ENCODE assay signal across 14 cellular contexts in the genomic region with DNA sequence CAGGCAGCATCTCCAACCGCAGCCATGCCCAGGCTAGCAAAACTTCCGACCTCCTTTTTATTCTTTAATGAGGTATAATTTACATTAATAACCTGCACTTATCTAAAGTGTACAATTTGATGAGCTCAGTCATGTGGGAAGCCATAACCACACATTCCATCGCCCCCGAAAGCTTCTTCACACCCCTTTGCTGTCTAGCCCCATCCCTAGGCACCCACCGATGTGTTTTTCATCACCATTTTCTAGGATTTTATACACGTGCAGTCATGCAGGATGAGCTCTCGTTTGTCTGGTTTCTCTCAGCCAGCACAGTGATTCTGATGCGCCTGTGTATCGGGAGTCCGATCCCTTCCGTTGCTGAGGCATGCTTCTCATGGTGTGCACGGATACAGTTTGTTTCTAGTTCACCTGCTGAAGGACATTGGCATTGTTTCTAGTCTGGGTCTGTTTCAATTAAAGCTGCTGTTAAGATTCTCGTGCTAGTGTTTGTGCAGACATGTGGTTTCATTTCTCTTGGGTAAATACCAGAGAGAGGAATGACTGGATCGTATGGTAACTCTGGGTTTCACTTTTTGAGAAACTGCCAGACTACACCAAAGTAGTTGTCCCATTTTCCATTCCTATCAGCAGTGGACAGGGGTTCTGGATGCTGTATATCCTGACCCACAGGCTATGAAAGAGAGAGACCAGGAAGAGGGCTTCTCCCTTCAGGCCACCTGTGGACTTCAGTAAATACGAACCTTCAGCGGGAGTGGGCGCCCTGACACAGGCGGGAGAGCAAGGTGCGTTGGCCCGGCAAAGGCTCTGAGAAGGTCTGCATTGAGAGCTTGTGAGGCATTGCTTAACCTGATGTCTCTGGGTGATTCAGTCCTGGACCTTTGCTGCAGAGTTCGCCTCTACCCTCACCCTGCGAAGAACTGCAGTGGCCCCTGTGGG. TPM values are rescaled to one million over a fixed set of nuclear protein-coding genes. Genes with fewer than 3 reads are reported as not detected.
DNase-seq lines count a peak whose midpoint lies in the region; ATAC-seq, FAIRE-seq and TF ChIP-seq lines count a peak whose summit lies in the region.
"Had no signal": no experiment of that assay in that cellular context is flagged by ENCODE, and none has a peak within 500 bp of the region (broad histone marks: within the 10 kb centered on the region; RNA-seq: fewer than 3 reads in every experiment).

No MANE protein-coding gene starts in this region.

- peaks cover 68% of the 10 kb centered on the region for H3K4me1 Mint-ChIP-seq in activated naive CD8-positive, alpha-beta T cell (ENCODE audit: low read depth)

- no peaks in the 10 kb centered on the region for H3K27me3 Mint-ChIP-seq in activated naive CD8-positive, alpha-beta T cell

- H3K79me2 ChIP-seq in HepG2 (ENCODE audit: insufficient read depth, low read length), result peaks cover 23% of the 10 kb centered on the region

- ATAC-seq in HepG2 (no peak), HG03135 (IDR thresholded peaks at IDR 0.05; ENCODE audit: unreplicated experiment) (no peak)
- ATAC-seq: activated CD4-positive, CD25-positive, alpha-beta regulatory T cell treated with anti-CD3 and anti-CD28 coated beads, Interleukin-2, amount 50 U/mL, for 24 hours had no signal

- TF ChIP-seq CTCF in AG10803 (conservative IDR thresholded peaks at IDR 0.05; ENCODE audit: low read length), result no peak
- TF ChIP-seq CTCF in HepG2 (CRISPR knock-in tag; IDR thresholded peaks at IDR 0.05), result no peak

- DNase-seq in AG10803 (ENCODE audit: low read depth) (peak; percentile 75), GM04503 (ENCODE audit: low read depth) (peak; percentile 23), HepG2 (ENCODE audit: low spot score) (no peak), UCSD-AML1 (lab: John Stamatoyannopoulos, UW; ENCODE audit: unreplicated experiment) (no peak), AML-193 (lab: John Stamatoyannopoulos, UW) (no peak), A172 (ENCODE audit: low spot score) (no peak)
- DNase-seq: glutamatergic neuron; stimulated activated CD4-positive, alpha-beta T cell treated with anti-CD3 and anti-CD28 coated beads, Interleukin-4, amount 100 ng/mL, for 1 hour; stimulated activated naive CD4-positive, alpha-beta T cell had no signal

- no peak for FAIRE-seq in HepG2 (lab: Jason Lieb, UNC)

- H3K27me3 ChIP-seq in HepG2 (ENCODE audit: control insufficient read depth in 1 of 2, insufficient read depth in 2 of 2, low read length in 2 of 2), result no peaks in the 10 kb centered on the region

- H3K27ac Mint-ChIP-seq in activated naive CD8-positive, alpha-beta T cell, result peak overlapping the region; percentile 93

- TF ChIP-seq POLR2A in HepG2 (IDR thresholded peaks at IDR 0.05; ENCODE audit: insufficient read depth in 1 of 2, low read depth in 2 of 2, low read length in 2 of 2), result no peak

- H4K20me1 ChIP-seq in HepG2 (ENCODE audit: insufficient read depth, low read length), result no peaks in the 10 kb centered on the region

- no peak overlapping the region for H2AFZ ChIP-seq in HepG2 (ENCODE audit: low read length)

- no peak for TF ChIP-seq RAD21 in HepG2 (CRISPR knock-in tag; IDR thresholded peaks at IDR 0.05)

- H3K9ac ChIP-seq in HepG2 (ENCODE audit: insufficient read depth, low read depth, low read length), result no peak overlapping the region

- no peaks in the 10 kb centered on the region for H3K9me3 Mint-ChIP-seq in activated naive CD8-positive, alpha-beta T cell (ENCODE audit: low read depth)

- CTCF ChIA-PET in HepG2 (lab: Yijun Ruan, JAX; ENCODE audit: low intra/inter-chr PET ratio, low total read pairs), result no interaction called here

- H3K4me2 ChIP-seq in HepG2 (ENCODE audit: low read depth, low read length), result no peak overlapping the region

- BruUV-seq in HepG2 (replicated peaks; lab: Mats Ljungman, UMichigan), result no TSS peak

- WGBS in HepG2 (ENCODE audit: low lambda C conversion rate), result 87% methylated on average over 20 of the region's 22 CpGs

- POLR2A ChIA-PET in HepG2 (lab: Yijun Ruan, JAX), result no interaction called here

- in situ Hi-C loops in HepG2 (cut with HindIII; ENCODE audit: extremely low pct_ligation_motif_present, low pct_unique_long_range_greater_than_20kb), result no loop called here

- H3K27ac ChIP-seq in HepG2 (ENCODE audit: extremely low read length, insufficient read depth, low read length), result no peak overlapping the region

- H3K4me1 ChIP-seq in HepG2 (ENCODE audit: insufficient read depth, low read length), result peaks cover 55% of the 10 kb centered on the region

- peaks cover 12% of the 10 kb centered on the region for H3K36me3 Mint-ChIP-seq in activated naive CD8-positive, alpha-beta T cell

- no peak overlapping the region for H3K4me3 ChIP-seq in AG10803 (ENCODE audit: low read length)
- H3K4me3 ChIP-seq in HepG2 (replicated peaks in 1 of 3; ENCODE audit: insufficient read depth in 1 of 3, low read depth in 2 of 3, low read length in 3 of 3), result no peak overlapping the region

- intact Hi-C loops in HepG2 (cut with micrococcal nuclease; ENCODE audit: unreplicated experiment), result no loop called here

- H3K36me3 ChIP-seq in HepG2 (replicated peaks in 1 of 2; ENCODE audit: control insufficient read depth in 1 of 2, insufficient read depth in 2 of 2, low read length in 2 of 2), result peaks cover 17 to 32% of the 10 kb centered on the region in 2 experiments; a peak in 4 of 5 replicates

- no peaks in the 10 kb centered on the region for H3K9me3 ChIP-seq in HepG2 (ENCODE audit: low read length)

- H3K4me3 Mint-ChIP-seq in activated naive CD8-positive, alpha-beta T cell, result peak overlapping the region; percentile 60

- TF ChIP-seq EP300 in HepG2 (IDR thresholded peaks at IDR 0.05; ENCODE audit: low read depth in 2 of 2, low read length in 2 of 2), result no peak
- TF ChIP-seq EP300 in HepG2 (CRISPR knock-in tag; IDR thresholded peaks at IDR 0.05; ENCODE audit: borderline replicate concordance), result no peak

RNA-seq across cellular contexts. Expression of gene AP1M1, which starts 4.9 kb away (rescaled TPM):
- total RNA-seq in HepG2 (2016; rRNA removed; fragmentation: Illumina TruSeq; extraction: Trizol), result 43.6 and 46.1 TPM in 2 replicates
- 20.4 and 22.9 TPM in 2 replicates for total RNA-seq in HepG2 (2016; cell fraction: cytosol; rRNA removed; fragmentation: Illumina TruSeq; extraction: Trizol; ENCODE audit: low read depth)
- 36.0 and 47.3 TPM in 2 replicates for total RNA-seq in HepG2 (2016; cell fraction: insoluble cytoplasmic fraction; rRNA removed; fragmentation: Illumina TruSeq; extraction: Trizol)
- 32.8 and 39.0 TPM in 2 replicates for total RNA-seq in HepG2 (2016; cell fraction: membrane; rRNA removed; fragmentation: Illumina TruSeq; extraction: Trizol)
- total RNA-seq in HepG2 (2016; cell fraction: nucleus; rRNA removed; fragmentation: Illumina TruSeq; extraction: Trizol), result 27.4 and 32.2 TPM in 2 replicates
- polyA plus RNA-seq in HepG2 (2011; rRNA removed), result 34.4 and 38.8 TPM in 2 replicates
- 36.4 and 38.2 TPM in 2 replicates for polyA plus RNA-seq in HepG2 (2011; cell fraction: cytosol; rRNA removed)
- 46.2 and 50.3 TPM in 2 replicates for polyA plus RNA-seq in HepG2 (2011; cell fraction: nucleus; rRNA removed)
- 32.0 and 35.2 TPM in 2 replicates for polyA plus RNA-seq in HepG2 (2012)
- polyA plus RNA-seq in HepG2 (2016; cell fraction: cytosol; fragmentation: Illumina TruSeq; extraction: Trizol; ENCODE audit: low read depth), result 20.3 and 21.8 TPM in 2 replicates
- polyA plus RNA-seq in HepG2 (2016; cell fraction: insoluble cytoplasmic fraction; fragmentation: Illumina TruSeq; extraction: Trizol; ENCODE audit: low read depth), result 46.9 and 60.8 TPM in 2 replicates
- 31.7 and 32.5 TPM in 2 replicates for polyA plus RNA-seq in HepG2 (2016; cell fraction: membrane; fragmentation: Illumina TruSeq; extraction: Trizol; ENCODE audit: low read depth)
- polyA plus RNA-seq in HepG2 (2016; cell fraction: nucleus; fragmentation: Illumina TruSeq; extraction: Trizol; ENCODE audit: insufficient read depth, low read depth), result 54.4 and 56.8 TPM in 2 replicates
- 46.7 and 67.4 TPM in 2 replicates for polyA minus RNA-seq in HepG2 (2011; rRNA and poly(A)+ RNA removed; ENCODE audit: low replicate concordance)
- 39.7 and 43.0 TPM in 2 replicates for polyA minus RNA-seq in HepG2 (2011; cell fraction: cytosol; rRNA and poly(A)+ RNA removed)
- 20.2 and 35.7 TPM in 2 replicates for polyA minus RNA-seq in HepG2 (2011; cell fraction: nucleus; rRNA and poly(A)+ RNA removed)
- 118 and 133 TPM in 2 replicates for total RNA-seq in A172 (2014; rRNA removed; shearing (Covaris generic))

RNA-seq across cellular contexts. Expression of gene FAM32A, which starts 17.4 kb away (rescaled TPM):
- 86.2 and 107 TPM in 2 replicates for total RNA-seq in HepG2 (2016; rRNA removed; fragmentation: Illumina TruSeq; extraction: Trizol)
- 16.1 and 18.7 TPM in 2 replicates for total RNA-seq in HepG2 (2016; cell fraction: cytosol; rRNA removed; fragmentation: Illumina TruSeq; extraction: Trizol; ENCODE audit: low read depth)
- total RNA-seq in HepG2 (2016; cell fraction: insoluble cytoplasmic fraction; rRNA removed; fragmentation: Illumina TruSeq; extraction: Trizol), result 88.4 and 109 TPM in 2 replicates
- total RNA-seq in HepG2 (2016; cell fraction: membrane; rRNA removed; fragmentation: Illumina TruSeq; extraction: Trizol), result 47.2 and 50.8 TPM in 2 replicates
- total RNA-seq in HepG2 (2016; cell fraction: nucleus; rRNA removed; fragmentation: Illumina TruSeq; extraction: Trizol), result 31.5 and 32.7 TPM in 2 replicates
- polyA plus RNA-seq in HepG2 (2011; rRNA removed), result 83.5 and 85.8 TPM in 2 replicates
- polyA plus RNA-seq in HepG2 (2011; cell fraction: cytosol; rRNA removed), result 84.4 and 94.8 TPM in 2 replicates
- polyA plus RNA-seq in HepG2 (2011; cell fraction: nucleus; rRNA removed), result 43.4 and 53.9 TPM in 2 replicates
- polyA plus RNA-seq in HepG2 (2012), result 47.0 and 48.3 TPM in 2 replicates
- polyA plus RNA-seq in HepG2 (2016; cell fraction: cytosol; fragmentation: Illumina TruSeq; extraction: Trizol; ENCODE audit: low read depth), result 15.1 and 15.9 TPM in 2 replicates
- 111 and 120 TPM in 2 replicates for polyA plus RNA-seq in HepG2 (2016; cell fraction: insoluble cytoplasmic fraction; fragmentation: Illumina TruSeq; extraction: Trizol; ENCODE audit: low read depth)
- 34.1 and 36.4 TPM in 2 replicates for polyA plus RNA-seq in HepG2 (2016; cell fraction: membrane; fragmentation: Illumina TruSeq; extraction: Trizol; ENCODE audit: low read depth)
- polyA plus RNA-seq in HepG2 (2016; cell fraction: nucleus; fragmentation: Illumina TruSeq; extraction: Trizol; ENCODE audit: insufficient read depth, low read depth), result 59.1 and 59.3 TPM in 2 replicates
- 30.0 and 76.8 TPM in 2 replicates for polyA minus RNA-seq in HepG2 (2011; rRNA and poly(A)+ RNA removed; ENCODE audit: low replicate concordance)
- 16.9 and 20.0 TPM in 2 replicates for polyA minus RNA-seq in HepG2 (2011; cell fraction: cytosol; rRNA and poly(A)+ RNA removed)
- 9.8 and 10.2 TPM in 2 replicates for polyA minus RNA-seq in HepG2 (2011; cell fraction: nucleus; rRNA and poly(A)+ RNA removed)
- total RNA-seq in A172 (2014; rRNA removed; shearing (Covaris generic)), result 198 and 231 TPM in 2 replicates

RNA-seq across cellular contexts. Expression of gene CIB3, which starts 29.3 kb away (rescaled TPM):
- total RNA-seq in HepG2 (2016; rRNA removed; fragmentation: Illumina TruSeq; extraction: Trizol), result not detected in 2 replicates
- not detected in 2 replicates for total RNA-seq in HepG2 (2016; cell fraction: cytosol; rRNA removed; fragmentation: Illumina TruSeq; extraction: Trizol; ENCODE audit: low read depth)
- total RNA-seq in HepG2 (2016; cell fraction: insoluble cytoplasmic fraction; rRNA removed; fragmentation: Illumina TruSeq; extraction: Trizol), result not detected in 2 replicates
- total RNA-seq in HepG2 (2016; cell fraction: membrane; rRNA removed; fragmentation: Illumina TruSeq; extraction: Trizol), result not detected in 2 replicates
- not detected in 2 replicates for total RNA-seq in HepG2 (2016; cell fraction: nucleus; rRNA removed; fragmentation: Illumina TruSeq; extraction: Trizol)
- polyA plus RNA-seq in HepG2 (2011; rRNA removed), result not detected in 2 replicates
- polyA plus RNA-seq in HepG2 (2011; cell fraction: cytosol; rRNA removed), result not detected in 2 replicates
- not detected in 2 replicates for polyA plus RNA-seq in HepG2 (2011; cell fraction: nucleus; rRNA removed)
- not detected in 2 replicates for polyA plus RNA-seq in HepG2 (2012)
- polyA plus RNA-seq in HepG2 (2016; cell fraction: cytosol; fragmentation: Illumina TruSeq; extraction: Trizol; ENCODE audit: low read depth), result not detected in 2 replicates
- not detected in 2 replicates for polyA plus RNA-seq in HepG2 (2016; cell fraction: insoluble cytoplasmic fraction; fragmentation: Illumina TruSeq; extraction: Trizol; ENCODE audit: low read depth)
- not detected in 2 replicates for polyA plus RNA-seq in HepG2 (2016; cell fraction: membrane; fragmentation: Illumina TruSeq; extraction: Trizol; ENCODE audit: low read depth)
- not detected in 2 replicates for polyA plus RNA-seq in HepG2 (2016; cell fraction: nucleus; fragmentation: Illumina TruSeq; extraction: Trizol; ENCODE audit: insufficient read depth, low read depth)
- not detected in 2 replicates for polyA minus RNA-seq in HepG2 (2011; rRNA and poly(A)+ RNA removed; ENCODE audit: low replicate concordance)
- polyA minus RNA-seq in HepG2 (2011; cell fraction: cytosol; rRNA and poly(A)+ RNA removed), result not detected in 2 replicates
- polyA minus RNA-seq in HepG2 (2011; cell fraction: nucleus; rRNA and poly(A)+ RNA removed), result not detected in 2 replicates
- total RNA-seq in A172 (2014; rRNA removed; shearing (Covaris generic)), result not detected in 2 replicates
- total RNA-seq: HT1080, kidney epithelial cell had no signal

RNA-seq across cellular contexts. Expression of gene HSH2D, which starts 59.1 kb away (rescaled TPM):
- total RNA-seq in HepG2 (2016; rRNA removed; fragmentation: Illumina TruSeq; extraction: Trizol), result 0.53 and 0.69 TPM in 2 replicates
- 0.20 and 0.71 TPM in 2 replicates for total RNA-seq in HepG2 (2016; cell fraction: cytosol; rRNA removed; fragmentation: Illumina TruSeq; extraction: Trizol; ENCODE audit: low read depth)
- 0.68 and 0.91 TPM in 2 replicates for total RNA-seq in HepG2 (2016; cell fraction: insoluble cytoplasmic fraction; rRNA removed; fragmentation: Illumina TruSeq; extraction: Trizol)
- 0.45 and 0.53 TPM in 2 replicates for total RNA-seq in HepG2 (2016; cell fraction: membrane; rRNA removed; fragmentation: Illumina TruSeq; extraction: Trizol)
- 0.75 and 1.1 TPM in 2 replicates for total RNA-seq in HepG2 (2016; cell fraction: nucleus; rRNA removed; fragmentation: Illumina TruSeq; extraction: Trizol)
- 3.2 and 6.3 TPM in 2 replicates for polyA plus RNA-seq in HepG2 (2011; rRNA removed)
- 2.3 and 3.1 TPM in 2 replicates for polyA plus RNA-seq in HepG2 (2011; cell fraction: cytosol; rRNA removed)
- polyA plus RNA-seq in HepG2 (2011; cell fraction: nucleus; rRNA removed), result 7.6 and 12.6 TPM in 2 replicates
- 3.5 and 3.7 TPM in 2 replicates for polyA plus RNA-seq in HepG2 (2012)
- polyA plus RNA-seq in HepG2 (2016; cell fraction: cytosol; fragmentation: Illumina TruSeq; extraction: Trizol; ENCODE audit: low read depth), result 0.08 and 0.27 TPM in 2 replicates
- 0.67 and 0.85 TPM in 2 replicates for polyA plus RNA-seq in HepG2 (2016; cell fraction: insoluble cytoplasmic fraction; fragmentation: Illumina TruSeq; extraction: Trizol; ENCODE audit: low read depth)
- polyA plus RNA-seq in HepG2 (2016; cell fraction: membrane; fragmentation: Illumina TruSeq; extraction: Trizol; ENCODE audit: low read depth), result 0.26 and 0.30 TPM in 2 replicates
- 1.6 and 2.8 TPM in 2 replicates for polyA plus RNA-seq in HepG2 (2016; cell fraction: nucleus; fragmentation: Illumina TruSeq; extraction: Trizol; ENCODE audit: insufficient read depth, low read depth)
- polyA minus RNA-seq in HepG2 (2011; rRNA and poly(A)+ RNA removed; ENCODE audit: low replicate concordance), result 1.1 and 1.3 TPM in 2 replicates
- 0.70 and 1.5 TPM in 2 replicates for polyA minus RNA-seq in HepG2 (2011; cell fraction: cytosol; rRNA and poly(A)+ RNA removed)
- 2.4 and 4.8 TPM in 2 replicates for polyA minus RNA-seq in HepG2 (2011; cell fraction: nucleus; rRNA and poly(A)+ RNA removed)
- not detected in 2 replicates for total RNA-seq in A172 (2014; rRNA removed; shearing (Covaris generic))
- total RNA-seq: HT1080 had no signal

Comparison
In these comparisons a context has a peak if more than half of its experiments do, and no peak if none do; other contexts are left out.
1. DNase-seq: peak in AG10803 (single experiment) and GM04503 (single experiment); none in HepG2 (single experiment), UCSD-AML1 (single experiment), AML-193 (0 of 2) and A172 (single experiment).